ENCODE assay signal across 8 cellular contexts in the genomic region with DNA sequence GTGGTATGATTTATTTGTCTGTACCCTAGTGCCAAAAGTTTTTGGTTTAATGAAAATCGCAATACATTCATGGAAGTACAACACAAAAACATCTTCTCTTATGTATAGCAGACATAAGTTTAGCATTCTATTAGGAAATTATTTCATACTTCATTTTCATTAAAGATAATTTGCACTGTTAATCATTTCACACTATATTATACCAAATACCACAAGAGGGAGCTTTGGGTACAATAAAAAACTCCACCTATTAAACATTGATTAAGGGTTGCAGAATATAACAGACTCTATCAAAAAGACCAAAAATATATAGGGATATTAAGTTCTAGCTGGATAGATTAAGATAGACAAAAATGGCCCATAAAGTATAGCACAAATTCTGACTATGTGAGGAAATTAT.
DNase-seq lines count a peak whose midpoint lies in the region; ATAC-seq, FAIRE-seq and TF ChIP-seq lines count a peak whose summit lies in the region.

No MANE protein-coding gene starts in this region.

- ATAC-seq in HG02763 (IDR thresholded peaks at IDR 0.05; ENCODE audit: unreplicated experiment) = no peak

- no peaks in the 10 kb centered on the region for H3K9me3 ChIP-seq in suprapubic skin

- TF ChIP-seq EP300 in suprapubic skin (IDR thresholded peaks at IDR 0.05) = no peak

- no peak overlapping the region for H3K27ac ChIP-seq in suprapubic skin

- TF ChIP-seq POLR2A in suprapubic skin (IDR thresholded peaks at IDR 0.05) = no peak

- H3K27me3 ChIP-seq in suprapubic skin = no peaks in the 10 kb centered on the region

- H3K36me3 ChIP-seq in suprapubic skin = no peaks in the 10 kb centered on the region

- 60% methylated on average over 1 of the region's 1 CpG for WGBS in suprapubic skin

- DNase-seq in NCI-H2196 (lab: John Stamatoyannopoulos, UW; ENCODE audit: unreplicated experiment) (peak; percentile 29), NCI-H2196 treated with DMSO at 0.1 percent for 48 hours (lab: John Stamatoyannopoulos, UW; ENCODE audit: unreplicated experiment) (no peak), RCC 7860 (ENCODE audit: low spot score) (no peak), frontal cortex (ENCODE audit: low spot score in 2 of 2) (no peak), suprapubic skin (ENCODE audit: low spot score in 2 of 2) (no peak), NCI-H146 (lab: John Stamatoyannopoulos, UW) (no peak)
- no peak for DNase-seq in stimulated activated CD4-positive, alpha-beta T cell treated with anti-CD3 and anti-CD28 coated beads, Interleukin-15, amount 100 ng/mL, for 24 hours

- FAIRE-seq in RCC 7860 (lab: Jason Lieb, UNC) (peak; percentile 80), frontal cortex (lab: Jason Lieb, UNC) (peak; percentile 88)

- H3K4me3 ChIP-seq in suprapubic skin = no peak overlapping the region

- TF ChIP-seq CTCF in suprapubic skin (IDR thresholded peaks at IDR 0.05) = peak; percentile 23 to 24

- no peaks in the 10 kb centered on the region for H3K4me1 ChIP-seq in suprapubic skin
